ENCODE assay signal across 32 cellular contexts in genomic region chr17:62673614-62674362, GRCh38. TPM values are rescaled to one million over a fixed set of nuclear protein-coding genes. Genes with fewer than 3 reads are reported as not detected.
"Had no signal": no experiment of that assay in that cellular context is flagged by ENCODE, and none has a peak within 500 bp of the region (broad histone marks: within the 10 kb centered on the region; RNA-seq: fewer than 3 reads in every experiment).

No MANE protein-coding gene starts in this region.

- H3K27ac ChIP-seq: esophagus muscularis mucosa, foreskin keratinocyte, heart left ventricle, right lobe of liver, thyroid gland, upper lobe of left lung, vagina had no signal

- H3K9me3 ChIP-seq: esophagus muscularis mucosa, heart left ventricle, right lobe of liver, thyroid gland, upper lobe of left lung, vagina had no signal

- H3K36me3 ChIP-seq: right lobe of liver, thyroid gland had no signal

- H3K4me1 ChIP-seq: right lobe of liver, thyroid gland, upper lobe of left lung had no signal

- H3K27me3 ChIP-seq: esophagus muscularis mucosa, foreskin keratinocyte, heart left ventricle, right lobe of liver, thyroid gland, upper lobe of left lung, vagina had no signal

- H3K4me3 ChIP-seq: esophagus muscularis mucosa, heart left ventricle, lung, right lobe of liver, thyroid gland, upper lobe of left lung, vagina had no signal

- ATAC-seq: activated T-cell treated with anti-CD3 and anti-CD28 coated beads, Interleukin-2, amount 50 U/mL, for 4 hours; activated T-helper 17 cell treated with anti-CD3 and anti-CD28 coated beads, Interleukin-2, amount 50 U/mL, for 72 hours; foreskin keratinocyte; heart left ventricle; natural killer cell; right lobe of liver; stimulated activated memory B cell treated with anti-CD40 and anti-IgM and Interleukin-4, amounts not matched to agents 10 μg/mL and 1 μg/mL and 100 μg/mL, for 72 hours; T-helper 17 cell had no signal

- DNase-seq: activated CD4-positive, alpha-beta memory T cell treated with anti-CD3 and anti-CD28 coated beads, Interleukin-2, amount 10 ng/mL, durations not matched to agents 7 days and 5 days; activated CD4-positive, alpha-beta T cell treated with anti-CD3 and anti-CD28 coated beads, Interleukin-2, amount 10 ng/mL, durations not matched to agents 7 days and 5 days; activated CD4-positive, CD25-positive, alpha-beta regulatory T cell treated with anti-CD3 and anti-CD28 coated beads, Interleukin-2, amount 50 U/mL, for 72 hours; activated gamma-delta T cell treated with Interleukin-2 at 50 U/mL for 16 hours; activated naive CD4-positive, alpha-beta T cell treated with anti-CD3 and anti-CD28 coated beads, Interleukin-2, amount 50 U/mL, for 16 hours; activated T-cell treated with anti-CD3 and anti-CD28 coated beads, Interleukin-2, amount 50 U/mL, for 4 hours; amniotic stem cell; central memory CD4-positive, alpha-beta T cell; endodermal cell; foreskin keratinocyte; hypothalamus; immature natural killer cell; kidney; mesendoderm; natural killer cell; small intestine; stimulated activated CD4-positive, alpha-beta T cell treated with anti-CD3 and anti-CD28 coated beads, Interleukin-1b, Interleukin-23, amount 100 ng/mL, for 48 hours; stimulated activated CD4-positive, alpha-beta T cell treated with anti-CD3 and anti-CD28 coated beads, Interleukin-4, amount 100 ng/mL, for 4 hours; stimulated activated CD8-positive, alpha-beta memory T cell treated with anti-CD3 and anti-CD28 coated beads, Interleukin-4, amount 100 ng/mL, for 48 hours; stimulated activated naive CD8-positive, alpha-beta T cell treated with anti-CD3 and anti-CD28 coated beads, Interleukin-15, amount 100 ng/mL, for 72 hours; substantia nigra; T-helper 17 cell; T1000; thyroid gland; upper lobe of left lung had no signal

RNA-seq across cellular contexts. Expression of gene MRC2, which starts 46.3 kb away (rescaled TPM):
- polyA plus RNA-seq: immature natural killer cell had no signal
